In the genomic region with DNA sequence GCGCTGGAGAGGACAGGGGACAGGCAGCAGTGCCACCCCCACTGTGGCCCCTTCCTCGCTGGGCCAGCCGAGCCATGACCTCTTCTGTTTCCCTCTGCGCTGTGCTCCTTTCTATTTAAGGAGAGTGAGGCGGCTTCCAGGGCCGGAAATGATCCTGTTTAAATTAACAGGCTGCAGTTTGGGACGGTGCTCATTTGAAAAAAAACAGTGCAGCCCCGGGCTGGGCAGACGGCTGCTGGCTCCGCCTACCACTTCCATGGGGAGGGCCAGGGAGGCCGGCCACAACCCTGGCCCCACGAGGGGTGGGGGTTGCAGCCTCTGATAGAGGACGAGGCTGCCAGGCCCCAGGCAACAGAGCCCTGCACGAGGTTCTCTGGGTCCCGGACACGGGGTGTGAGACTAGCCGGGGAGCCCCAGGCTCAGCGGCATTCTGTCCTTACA, we compare ENCODE assay signal across 8 cellular contexts. TPM values are rescaled to one million over a fixed set of nuclear protein-coding genes. Genes with fewer than 3 reads are reported as not detected.
A peak's percentile ranks its signal among the peaks of the same experiment; 100 is the strongest.
DNase-seq lines count a peak whose midpoint lies in the region; ATAC-seq and TF ChIP-seq lines count a peak whose summit lies in the region.
"Not testable (repeated sequence)": the region's sequence is repeated elsewhere in the genome, so short reads cannot be mapped to it uniquely, and the experiment has no call there.

No MANE protein-coding gene starts in this region.

- H3K4me1 ChIP-seq in HUES48 (ENCODE audit: control insufficient read depth, insufficient read depth, low read length): not testable (repeated sequence)
- H3K4me1 ChIP-seq in left lung (peaks cover 3 to 39% of the 10 kb centered on the region in 2 donors), tibial artery (peaks cover 5 to 96% (median 70%) of the 10 kb centered on the region in 4 donors)

- not testable (repeated sequence) for H3K9me3 ChIP-seq in HUES48 (ENCODE audit: control insufficient read depth, insufficient read depth, low read length); WERI-Rb-1 (ENCODE audit: severe bottlenecking); left lung; tibial artery

- not testable (repeated sequence) for H3K36me3 ChIP-seq in HUES48 (ENCODE audit: control insufficient read depth, insufficient read depth, low read length); WERI-Rb-1; left lung; tibial artery

- DNase-seq in Ammon's horn (ENCODE audit: low spot score) (peak; percentile 7), WERI-Rb-1 (peak; percentile 48), dermis blood vessel endothelial cell (peak; percentile 47), glutamatergic neuron (peak; percentile 55), left lung (peak in 1 of 2 donors; percentile 60), posterior vena cava (ENCODE audit: low spot score) (peak; percentile 84), tibial artery (peak; percentile 54 to 90)

- H3K4me3 Mint-ChIP-seq in glutamatergic neuron (ENCODE audit: unreplicated experiment): peak overlapping the region; percentile 59

- H3K9me3 Mint-ChIP-seq in glutamatergic neuron (ENCODE audit: unreplicated experiment): not testable (repeated sequence)

- not testable (repeated sequence) for H3K4me3 ChIP-seq in HUES48 (ENCODE audit: low read depth, low read length); WERI-Rb-1 (ENCODE audit: low read depth, low read length); left lung
- peak overlapping the region; percentile 41 to 46 for H3K4me3 ChIP-seq in tibial artery

- peak overlapping the region; percentile 78 for H3K27ac Mint-ChIP-seq in glutamatergic neuron (ENCODE audit: unreplicated experiment)

- peak; percentile 67 for ATAC-seq in left lung

- TF ChIP-seq CTCF in WERI-Rb-1 (IDR thresholded peaks at IDR 0.05; ENCODE audit: low read depth, low read length); glutamatergic neuron (IDR thresholded peaks at IDR 0.05; ENCODE audit: partially characterized antibody, unreplicated experiment); left lung (IDR thresholded peaks at IDR 0.05); tibial artery (IDR thresholded peaks at IDR 0.05): not testable (repeated sequence)

- H3K4me1 Mint-ChIP-seq in glutamatergic neuron (ENCODE audit: low read depth, unreplicated experiment): not testable (repeated sequence)

- intact Hi-C loops in left lung (cut with DNase I); posterior vena cava (cut with DNase I); tibial artery (cut with DNase I; ENCODE audit: low total_unique reads): not testable (repeated sequence)

- H3K27ac ChIP-seq in HUES48 (ENCODE audit: low read depth, low read length) (peak overlapping the region; percentile 76), left lung (peak overlapping the region; percentile 61 to 62), tibial artery (peak overlapping the region; percentile 91 to 95)
- H3K27ac ChIP-seq in WERI-Rb-1: not testable (repeated sequence)

- H3K9ac ChIP-seq in HUES48 (ENCODE audit: low read depth, low read length): peak overlapping the region; percentile 59

- H3K36me3 Mint-ChIP-seq in glutamatergic neuron (ENCODE audit: unreplicated experiment): not testable (repeated sequence)

- not testable (repeated sequence) for H3K27me3 ChIP-seq in HUES48 (ENCODE audit: control insufficient read depth, insufficient read depth, low read length); WERI-Rb-1 (ENCODE audit: insufficient read depth, low read depth, severe bottlenecking); left lung; tibial artery

- H3K27me3 Mint-ChIP-seq in glutamatergic neuron (ENCODE audit: unreplicated experiment): not testable (repeated sequence)

RNA-seq across cellular contexts. Expression of gene RRN3, which starts 50.1 kb away (rescaled TPM):
- total RNA-seq in dermis blood vessel endothelial cell: 34.3 and 44.2 TPM in 2 replicates
- total RNA-seq in glutamatergic neuron (ENCODE audit: unreplicated experiment): 50.0 TPM
- 10 to 100 TPM; 21.7 to 26.0 TPM for total RNA-seq in left lung
- 10 to 100 TPM; 21.5 to 24.3 TPM for total RNA-seq in posterior vena cava
